In genomic region chr2:222427606-222428320, GRCh38 we compare ENCODE assay signal across 10 cellular contexts. TPM values are rescaled to one million over a fixed set of nuclear protein-coding genes. Genes with fewer than 3 reads are reported as not detected.
DNase-seq lines count a peak whose midpoint lies in the region; ATAC-seq and TF ChIP-seq lines count a peak whose summit lies in the region.
"Had no signal": no experiment of that assay in that cellular context is flagged by ENCODE, and none has a peak within 500 bp of the region (broad histone marks: within the 10 kb centered on the region; RNA-seq: fewer than 3 reads in every experiment).

No MANE protein-coding gene starts in this region.

- H3K27ac ChIP-seq in VCaP, result peak overlapping the region; percentile 15; the same call in 1 of the 2 replicates
- peak overlapping the region; percentile 86 to 90 (median 89) for H3K27ac ChIP-seq in transverse colon
- H3K27ac ChIP-seq: BLaER1 treated with 17β-estradiol and CSF1 and Interleukin-3, amounts not matched to agents 10 nM and 100 nM; SJSA1 had no signal

- TF ChIP-seq POLR2A in transverse colon (IDR thresholded peaks at IDR 0.05), result peak; percentile 44

- peaks cover 38% of the 10 kb centered on the region for H3K4me1 Mint-ChIP-seq in activated naive CD4-positive, alpha-beta T cell treated with anti-CD3 and anti-CD28 coated beads for 36 hours (ENCODE audit: low read depth)
- peaks cover 26% of the 10 kb centered on the region for H3K4me1 Mint-ChIP-seq in activated naive CD4-positive, alpha-beta T cell treated with anti-CD3 and anti-CD28 coated beads, Interleukin-2, amount 10 ng/mL, durations not matched to agents 7 days and 5 days

- ATAC-seq in HG02943 (IDR thresholded peaks at IDR 0.05; ENCODE audit: low read depth, unreplicated experiment), result peak; percentile 55

- H3K36me3 Mint-ChIP-seq in activated naive CD4-positive, alpha-beta T cell treated with anti-CD3 and anti-CD28 coated beads for 36 hours (ENCODE audit: low read depth), result peaks cover 15% of the 10 kb centered on the region
- no peaks in the 10 kb centered on the region for H3K36me3 Mint-ChIP-seq in activated naive CD4-positive, alpha-beta T cell treated with anti-CD3 and anti-CD28 coated beads, Interleukin-2, amount 10 ng/mL, durations not matched to agents 7 days and 5 days

- intact Hi-C loops in activated naive CD4-positive, alpha-beta T cell treated with anti-CD3 and anti-CD28 coated beads for 36 hours (cut with micrococcal nuclease), result loop anchor here (10.0 kb wide), 4 partner anchors 437 to 1597 kb away; partner anchors contain the start of genes ACSL3 and WDFY1
- intact Hi-C loops in transverse colon (cut with DNase I; ENCODE audit: low total_unique reads), result no loop called here

- H3K9me3 Mint-ChIP-seq in activated naive CD4-positive, alpha-beta T cell treated with anti-CD3 and anti-CD28 coated beads for 36 hours, result peaks cover 9% of the 10 kb centered on the region
- H3K9me3 Mint-ChIP-seq in activated naive CD4-positive, alpha-beta T cell treated with anti-CD3 and anti-CD28 coated beads, Interleukin-2, amount 10 ng/mL, durations not matched to agents 7 days and 5 days, result no peaks in the 10 kb centered on the region

- H3K27me3 ChIP-seq in transverse colon, result peaks cover 27% of the 10 kb centered on the region
- H3K27me3 ChIP-seq: BLaER1 treated with 17β-estradiol and CSF1 and Interleukin-3, amounts not matched to agents 10 nM and 100 nM had no signal

- peak overlapping the region; percentile 76 for H3K27ac Mint-ChIP-seq in activated naive CD4-positive, alpha-beta T cell treated with anti-CD3 and anti-CD28 coated beads for 36 hours
- H3K27ac Mint-ChIP-seq in activated naive CD4-positive, alpha-beta T cell treated with anti-CD3 and anti-CD28 coated beads, Interleukin-2, amount 10 ng/mL, durations not matched to agents 7 days and 5 days, result no peak overlapping the region

- in situ Hi-C loops in transverse colon (cut with MboI; ENCODE audit: low pct_ligation_motif_present in 1 of 4, low pct_unique_long_range_greater_than_20kb in 1 of 4, low sequenced_read_pairs in 3 of 4), result no loop called here

- WGBS in transverse colon (ENCODE audit: low coverage in 1 of 2), 2 donors, result 37 to 55% methylated on average over 3 to 4 of the region's 4 CpGs

- CTCF ChIA-PET in activated naive CD4-positive, alpha-beta T cell treated with anti-CD3 and anti-CD28 coated beads for 36 hours (lab: Charles Lee), result no interaction called here
- CTCF ChIA-PET in activated naive CD4-positive, alpha-beta T cell treated with anti-CD3 and anti-CD28 coated beads, Interleukin-2, amount 10 ng/mL, durations not matched to agents 7 days and 5 days (lab: Charles Lee), result no interaction called here

- H3K4me1 ChIP-seq in transverse colon, result peaks cover 0 to 50% (median 23%) of the 10 kb centered on the region in 4 donors
- H3K4me1 ChIP-seq: SJSA1 had no signal

- TF ChIP-seq CTCF in VCaP (conservative IDR thresholded peaks at IDR 0.05), result no peak
- no peak for TF ChIP-seq CTCF in transverse colon (IDR thresholded peaks at IDR 0.05)

- no peak for DNase-seq in activated naive CD4-positive, alpha-beta T cell treated with anti-CD3 and anti-CD28 coated beads for 36 hours
- DNase-seq in activated naive CD4-positive, alpha-beta T cell treated with anti-CD3 and anti-CD28 coated beads, Interleukin-2, amount 10 ng/mL, durations not matched to agents 7 days and 5 days, result no peak
- peak; percentile 63 for DNase-seq in transverse colon
- no peak for DNase-seq in NCI-H1436 treated with DMSO at 0.1 percent for 48 hours (lab: John Stamatoyannopoulos, UW)
- no peak for DNase-seq in islet precursor cell
- DNase-seq in A172 (ENCODE audit: low spot score), result no peak

- peak overlapping the region in 1 of 4 donors; percentile 15 for H3K4me3 ChIP-seq in transverse colon
- H3K4me3 ChIP-seq: BLaER1 treated with 17β-estradiol and CSF1 and Interleukin-3, amounts not matched to agents 10 nM and 100 nM; SJSA1 had no signal

- H3K4me3 Mint-ChIP-seq in activated naive CD4-positive, alpha-beta T cell treated with anti-CD3 and anti-CD28 coated beads for 36 hours, result peak overlapping the region; percentile 25
- no peak overlapping the region for H3K4me3 Mint-ChIP-seq in activated naive CD4-positive, alpha-beta T cell treated with anti-CD3 and anti-CD28 coated beads, Interleukin-2, amount 10 ng/mL, durations not matched to agents 7 days and 5 days

- no peaks in the 10 kb centered on the region for H3K36me3 ChIP-seq in transverse colon
- H3K36me3 ChIP-seq: BLaER1 treated with 17β-estradiol and CSF1 and Interleukin-3, amounts not matched to agents 10 nM and 100 nM; SJSA1 had no signal

- H3K27me3 Mint-ChIP-seq in activated naive CD4-positive, alpha-beta T cell treated with anti-CD3 and anti-CD28 coated beads for 36 hours (ENCODE audit: low read depth), result peaks cover 42% of the 10 kb centered on the region
- peaks cover 33% of the 10 kb centered on the region for H3K27me3 Mint-ChIP-seq in activated naive CD4-positive, alpha-beta T cell treated with anti-CD3 and anti-CD28 coated beads, Interleukin-2, amount 10 ng/mL, durations not matched to agents 7 days and 5 days

- H3K9me3 ChIP-seq in transverse colon, result no peaks in the 10 kb centered on the region
- H3K9me3 ChIP-seq: SJSA1 had no signal

- TF ChIP-seq EP300 in transverse colon (IDR thresholded peaks at IDR 0.05; ENCODE audit: low read depth), result peak; percentile 2

RNA-seq across cellular contexts. Expression of gene SGPP2, which starts 3.4 kb away (rescaled TPM):
- total RNA-seq in activated naive CD4-positive, alpha-beta T cell treated with anti-CD3 and anti-CD28 coated beads for 36 hours, result 1 to 10 TPM; 7.0 to 7.1 TPM
- total RNA-seq in transverse colon, result 10 to 100 TPM; 26.5 to 56.5 (median 48.7) TPM
- not detected in 2 replicates for total RNA-seq in A172 (2014; rRNA removed; shearing (Covaris generic))
- total RNA-seq: SJSA1 had no signal
